ENCODE assay signal across 11 cellular contexts in the genomic region with DNA sequence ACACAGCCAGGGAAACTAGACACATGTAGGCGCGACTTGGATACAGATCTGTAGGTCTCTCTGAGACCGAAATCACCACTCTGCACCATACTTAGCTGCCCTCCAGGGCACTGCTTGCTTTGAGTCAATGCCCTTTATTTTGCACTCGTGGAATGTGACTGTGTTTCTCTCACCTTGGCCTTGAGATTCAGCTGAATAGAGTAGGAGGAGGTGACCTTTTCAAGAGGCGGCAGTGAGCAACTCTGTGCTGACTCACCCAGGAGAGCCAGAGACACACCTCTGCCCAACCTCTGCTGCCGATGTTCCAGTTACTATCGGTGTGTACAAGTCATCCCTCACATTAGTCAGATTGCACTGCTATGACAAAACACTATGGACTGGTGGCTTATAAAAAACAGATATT.
DNase-seq lines count a peak whose midpoint lies in the region; ATAC-seq and TF ChIP-seq lines count a peak whose summit lies in the region.
"Had no signal": no experiment of that assay in that cellular context is flagged by ENCODE, and none has a peak within 500 bp of the region (broad histone marks: within the 10 kb centered on the region; RNA-seq: fewer than 3 reads in every experiment).

No MANE protein-coding gene starts in this region.

- peaks cover 0 to 8% of the 10 kb centered on the region in 2 donors for H3K36me3 Mint-ChIP-seq in CD4-positive, alpha-beta memory T cell
- peaks cover 3% of the 10 kb centered on the region for H3K36me3 Mint-ChIP-seq in activated CD4-positive, alpha-beta T cell treated with anti-CD3 and anti-CD28 coated beads, Interleukin-2, amount 10 ng/mL, durations not matched to agents 24 days and 14 days (ENCODE audit: low read depth)
- H3K36me3 Mint-ChIP-seq in activated naive CD4-positive, alpha-beta T cell treated with anti-CD3 and anti-CD28 coated beads, Interleukin-2, amount 50 U/mL, for 24 hours: no peaks in the 10 kb centered on the region
- no peaks in the 10 kb centered on the region for H3K36me3 Mint-ChIP-seq in mesothelial cell of epicardium

- POLR2A ChIA-PET in CD4-positive, alpha-beta memory T cell (lab: Charles Lee; ENCODE audit: partially characterized antibody): interaction anchor here (1.0 to 3.3 kb wide), 3 partner anchors 12 to 597 kb away, joined by 3 to 26 read pairs (median 6); no protein-coding TSS in a partner anchor

- 73 to 75% methylated on average over 7 of the region's 7 CpGs for WGBS in lower leg skin, 2 donors

- H3K36me3 ChIP-seq in CD4-positive, alpha-beta memory T cell (ENCODE audit: insufficient read depth, low read length): no peaks in the 10 kb centered on the region
- H3K36me3 ChIP-seq: heart left ventricle had no signal

- peak overlapping the region in 7 of 8 donors; percentile 28 to 89 (median 76) for H3K4me3 Mint-ChIP-seq in CD4-positive, alpha-beta memory T cell
- H3K4me3 Mint-ChIP-seq in activated CD4-positive, alpha-beta T cell treated with anti-CD3 and anti-CD28 coated beads, Interleukin-2, amount 10 ng/mL, durations not matched to agents 24 days and 14 days: peak overlapping the region; percentile 33
- H3K4me3 Mint-ChIP-seq in activated naive CD4-positive, alpha-beta T cell treated with anti-CD3 and anti-CD28 coated beads, Interleukin-2, amount 50 U/mL, for 24 hours: peak overlapping the region; percentile 46
- no peak overlapping the region for H3K4me3 Mint-ChIP-seq in mesothelial cell of epicardium

- no peak overlapping the region for H3K4me3 ChIP-seq in CD4-positive, alpha-beta memory T cell (ENCODE audit: low read length in 2 of 2)
- H3K4me3 ChIP-seq in coronary artery (no peak overlapping the region), lower leg skin (ENCODE audit: low read depth, poor library complexity, severe bottlenecking) (no peak overlapping the region)
- H3K4me3 ChIP-seq: heart left ventricle had no signal

- H3K27ac Mint-ChIP-seq in CD4-positive, alpha-beta memory T cell: peak overlapping the region in 6 of 7 donors; percentile 9 to 91 (median 66)
- H3K27ac Mint-ChIP-seq in activated CD4-positive, alpha-beta T cell treated with anti-CD3 and anti-CD28 coated beads, Interleukin-2, amount 10 ng/mL, durations not matched to agents 24 days and 14 days: peak overlapping the region; percentile 78
- peak overlapping the region; percentile 52 for H3K27ac Mint-ChIP-seq in activated naive CD4-positive, alpha-beta T cell treated with anti-CD3 and anti-CD28 coated beads, Interleukin-2, amount 50 U/mL, for 24 hours
- no peak overlapping the region for H3K27ac Mint-ChIP-seq in mesothelial cell of epicardium

- intact Hi-C loops in CD4-positive, alpha-beta memory T cell (cut with micrococcal nuclease): no loop called here
- intact Hi-C loops in activated CD4-positive, alpha-beta T cell treated with anti-CD3 and anti-CD28 coated beads, Interleukin-2, amount 10 ng/mL, durations not matched to agents 24 days and 14 days (cut with micrococcal nuclease): loop anchor here (1.0 to 10.0 kb wide), 7 partner anchors 28 to 854 kb away; no protein-coding TSS in a partner anchor
- intact Hi-C loops in lower leg skin (cut with DNase I; ENCODE audit: low total_unique reads): no loop called here

- ATAC-seq in HG03280 (IDR thresholded peaks at IDR 0.05; ENCODE audit: unreplicated experiment): no peak
- ATAC-seq: heart left ventricle had no signal

- no peaks in the 10 kb centered on the region for H3K27me3 Mint-ChIP-seq in CD4-positive, alpha-beta memory T cell
- H3K27me3 Mint-ChIP-seq in activated CD4-positive, alpha-beta T cell treated with anti-CD3 and anti-CD28 coated beads, Interleukin-2, amount 10 ng/mL, durations not matched to agents 24 days and 14 days: no peaks in the 10 kb centered on the region
- H3K27me3 Mint-ChIP-seq in activated naive CD4-positive, alpha-beta T cell treated with anti-CD3 and anti-CD28 coated beads, Interleukin-2, amount 50 U/mL, for 24 hours: no peaks in the 10 kb centered on the region
- peaks cover 55% of the 10 kb centered on the region for H3K27me3 Mint-ChIP-seq in mesothelial cell of epicardium (ENCODE audit: low read depth)

- CTCF ChIA-PET in CD4-positive, alpha-beta memory T cell (lab: Charles Lee; ENCODE audit: partially characterized antibody): interaction anchor here (1.7 kb wide), 1 partner anchor 79 kb away, joined by 4 read pairs; no protein-coding TSS in a partner anchor

- TF ChIP-seq CTCF in coronary artery (IDR thresholded peaks at IDR 0.05) (no peak), lower leg skin (IDR thresholded peaks at IDR 0.05) (no peak), mesothelial cell of epicardium (IDR thresholded peaks at IDR 0.05; ENCODE audit: unreplicated experiment) (no peak)

- H3K4me1 ChIP-seq in CD4-positive, alpha-beta memory T cell (ENCODE audit: insufficient read depth, low read length): peaks cover 44% of the 10 kb centered on the region
- H3K4me1 ChIP-seq: heart left ventricle had no signal

- H3K9me3 Mint-ChIP-seq in CD4-positive, alpha-beta memory T cell: peaks cover 0 to 8% (median under 1%) of the 10 kb centered on the region in 8 donors
- H3K9me3 Mint-ChIP-seq in activated CD4-positive, alpha-beta T cell treated with anti-CD3 and anti-CD28 coated beads, Interleukin-2, amount 10 ng/mL, durations not matched to agents 24 days and 14 days: peaks cover 18% of the 10 kb centered on the region
- no peaks in the 10 kb centered on the region for H3K9me3 Mint-ChIP-seq in activated naive CD4-positive, alpha-beta T cell treated with anti-CD3 and anti-CD28 coated beads, Interleukin-2, amount 50 U/mL, for 24 hours
- no peaks in the 10 kb centered on the region for H3K9me3 Mint-ChIP-seq in mesothelial cell of epicardium

- H3K9me3 ChIP-seq in CD4-positive, alpha-beta memory T cell (ENCODE audit: control insufficient read depth in 1 of 2, low read length in 2 of 2): no peaks in the 10 kb centered on the region

- no peaks in the 10 kb centered on the region for H3K27me3 ChIP-seq in CD4-positive, alpha-beta memory T cell (ENCODE audit: insufficient read depth, low read length)

- no peak for TF ChIP-seq POLR2A in lower leg skin (IDR thresholded peaks at IDR 0.05)

- H3K27ac ChIP-seq in CD4-positive, alpha-beta memory T cell (ENCODE audit: low read depth, low read length): no peak overlapping the region
- no peak overlapping the region for H3K27ac ChIP-seq in coronary artery
- H3K27ac ChIP-seq: heart left ventricle had no signal

- peaks cover 41 to 66% (median 53%) of the 10 kb centered on the region in 4 donors for H3K4me1 Mint-ChIP-seq in CD4-positive, alpha-beta memory T cell
- H3K4me1 Mint-ChIP-seq in activated CD4-positive, alpha-beta T cell treated with anti-CD3 and anti-CD28 coated beads, Interleukin-2, amount 10 ng/mL, durations not matched to agents 24 days and 14 days: peaks cover 43% of the 10 kb centered on the region
- peaks cover 50% of the 10 kb centered on the region for H3K4me1 Mint-ChIP-seq in activated naive CD4-positive, alpha-beta T cell treated with anti-CD3 and anti-CD28 coated beads, Interleukin-2, amount 50 U/mL, for 24 hours
- H3K4me1 Mint-ChIP-seq in mesothelial cell of epicardium: no peaks in the 10 kb centered on the region

- peak in 1 of 5 donors; percentile 54 for DNase-seq in CD4-positive, alpha-beta memory T cell
- peak; percentile 74 for DNase-seq in activated CD4-positive, alpha-beta T cell treated with anti-CD3 and anti-CD28 coated beads, Interleukin-2, amount 10 ng/mL, durations not matched to agents 24 days and 14 days
- peak; percentile 72 to 85 for DNase-seq in stimulated activated CD4-positive, alpha-beta T cell treated with anti-CD3 and anti-CD28 coated beads, Interleukin-15, amount 100 ng/mL, for 48 hours (ENCODE audit: low read depth in 2 of 2)
- DNase-seq in coronary artery (ENCODE audit: low spot score) (no peak), lower leg skin (ENCODE audit: low spot score in 2 of 2) (no peak), mesothelial cell of epicardium (ENCODE audit: low spot score in 2 of 2, unreplicated experiment in 2 of 2) (no peak)
- DNase-seq: ACHN, heart left ventricle, SW 1271 had no signal

Comparison
In these comparisons a context has a peak if more than half of its experiments do, and no peak if none do; other contexts are left out.
1. DNase-seq: peak in activated CD4-positive, alpha-beta T cell treated with anti-CD3 and anti-CD28 coated beads, Interleukin-2, amount 10 ng/mL, durations not matched to agents 24 days and 14 days (single experiment) and stimulated activated CD4-positive, alpha-beta T cell treated with anti-CD3 and anti-CD28 coated beads, Interleukin-15, amount 100 ng/mL, for 48 hours (2 of 2); none in coronary artery (single experiment), lower leg skin (0 of 2) and mesothelial cell of epicardium (0 of 2).